ENCODE assay signal across 8 cellular contexts in genomic region chr14:77641534-77642341, GRCh38. TPM values are rescaled to one million over a fixed set of nuclear protein-coding genes. Genes with fewer than 3 reads are reported as not detected.
A peak's percentile ranks its signal among the peaks of the same experiment; 100 is the strongest.
DNase-seq lines count a peak whose midpoint lies in the region; ATAC-seq lines count a peak whose summit lies in the region.

No MANE protein-coding gene starts in this region.

- H3K27ac ChIP-seq in cingulate gyrus (ENCODE audit: low read depth, low read length), result peak overlapping the region; percentile 39

- H3K27ac Mint-ChIP-seq in activated CD4-positive, alpha-beta T cell treated with anti-CD3 and anti-CD28 coated beads, Interleukin-2, amount 10 ng/mL, durations not matched to agents 7 days and 5 days, result peak overlapping the region; percentile 98

- peaks cover 6% of the 10 kb centered on the region for H3K9me3 Mint-ChIP-seq in activated CD4-positive, alpha-beta T cell treated with anti-CD3 and anti-CD28 coated beads, Interleukin-2, amount 10 ng/mL, durations not matched to agents 7 days and 5 days

- H3K27me3 Mint-ChIP-seq in activated CD4-positive, alpha-beta T cell treated with anti-CD3 and anti-CD28 coated beads, Interleukin-2, amount 10 ng/mL, durations not matched to agents 7 days and 5 days, result no peaks in the 10 kb centered on the region

- H3K4me1 Mint-ChIP-seq in activated CD4-positive, alpha-beta T cell treated with anti-CD3 and anti-CD28 coated beads, Interleukin-2, amount 10 ng/mL, durations not matched to agents 7 days and 5 days, result peaks cover 21% of the 10 kb centered on the region

- POLR2A ChIA-PET in activated CD4-positive, alpha-beta T cell treated with anti-CD3 and anti-CD28 coated beads, Interleukin-2, amount 10 ng/mL, durations not matched to agents 7 days and 5 days (lab: Charles Lee), result no interaction called here

- peak; percentile 71 for ATAC-seq in HG03442 (IDR thresholded peaks at IDR 0.05; ENCODE audit: unreplicated experiment)

- H3K36me3 Mint-ChIP-seq in activated CD4-positive, alpha-beta T cell treated with anti-CD3 and anti-CD28 coated beads, Interleukin-2, amount 10 ng/mL, durations not matched to agents 7 days and 5 days (ENCODE audit: low read depth), result peaks cover 5% of the 10 kb centered on the region

- peak; percentile 48 for DNase-seq in GF-D8 (lab: John Stamatoyannopoulos, UW)
- peak; percentile 67 for DNase-seq in activated CD4-positive, alpha-beta T cell treated with anti-CD3 and anti-CD28 coated beads, Interleukin-2, amount 10 ng/mL, durations not matched to agents 7 days and 5 days
- peak; percentile 58 for DNase-seq in midbrain (lab: John Stamatoyannopoulos, UW)
- peak; percentile 53 to 57 for DNase-seq in stimulated activated CD8-positive, alpha-beta memory T cell treated with anti-CD3 and anti-CD28 coated beads, Interleukin-2, amount 100 ng/mL, for 48 hours (ENCODE audit: low read depth in 2 of 2)
- no peak for DNase-seq in NCI-H345 (lab: John Stamatoyannopoulos, UW)
- DNase-seq in SW480 (ENCODE audit: low spot score), result no peak

- CTCF ChIA-PET in activated CD4-positive, alpha-beta T cell treated with anti-CD3 and anti-CD28 coated beads, Interleukin-2, amount 10 ng/mL, durations not matched to agents 7 days and 5 days (lab: Charles Lee), result interaction anchor here (0.6 kb wide), 1 partner anchor 363 kb away, joined by 3 read pairs; no protein-coding TSS in a partner anchor

- peak overlapping the region; percentile 69 for H3K4me3 Mint-ChIP-seq in activated CD4-positive, alpha-beta T cell treated with anti-CD3 and anti-CD28 coated beads, Interleukin-2, amount 10 ng/mL, durations not matched to agents 7 days and 5 days

RNA-seq across cellular contexts. Expression of gene SPTLC2, which starts 25.3 kb away (rescaled TPM):
- total RNA-seq in activated CD4-positive, alpha-beta T cell treated with anti-CD3 and anti-CD28 coated beads, Interleukin-2, amount 10 ng/mL, durations not matched to agents 7 days and 5 days, result 10 to 100 TPM; 54.2 to 64.4 TPM

Comparison
In these comparisons a context has a peak if more than half of its experiments do, and no peak if none do; other contexts are left out.
1. DNase-seq: peak in GF-D8 (single experiment), activated CD4-positive, alpha-beta T cell treated with anti-CD3 and anti-CD28 coated beads, Interleukin-2, amount 10 ng/mL, durations not matched to agents 7 days and 5 days (single experiment), midbrain (single experiment) and stimulated activated CD8-positive, alpha-beta memory T cell treated with anti-CD3 and anti-CD28 coated beads, Interleukin-2, amount 100 ng/mL, for 48 hours (2 of 2); none in NCI-H345 (single experiment) and SW480 (single experiment).